In the genomic region with DNA sequence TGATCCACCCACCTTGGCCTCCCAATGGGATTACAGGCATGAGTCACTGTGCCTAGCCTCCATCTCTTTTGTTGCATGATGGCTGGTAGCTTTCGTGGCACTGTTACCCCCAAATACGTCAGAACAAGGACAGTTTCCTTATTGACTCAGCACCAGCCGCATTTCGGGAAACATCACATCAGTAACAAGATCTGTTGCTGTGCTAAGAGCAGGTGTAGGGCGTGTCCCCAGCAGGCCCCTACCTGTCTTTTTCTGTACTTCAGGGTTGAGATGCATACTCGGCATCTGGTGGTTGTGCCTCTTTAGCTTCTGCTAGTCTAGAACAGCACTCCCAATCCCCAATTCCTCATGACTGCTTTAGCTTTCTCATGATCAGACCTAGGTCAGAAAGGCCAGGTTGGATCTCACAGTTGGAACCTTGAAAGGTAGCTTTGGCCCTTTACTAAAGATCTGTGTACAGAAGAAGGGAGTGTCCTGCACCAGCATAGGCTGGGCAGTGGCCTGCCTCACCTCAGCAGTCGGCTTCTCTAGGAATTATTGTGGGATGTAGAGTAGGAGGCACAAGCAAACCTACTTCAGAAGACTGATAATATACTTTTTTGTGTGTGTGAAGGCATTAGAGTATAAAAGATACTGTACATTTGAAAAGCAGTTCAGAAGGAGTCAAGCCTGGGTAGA, we compare ENCODE assay signal across 13 cellular contexts. TPM values are rescaled to one million over a fixed set of nuclear protein-coding genes. Genes with fewer than 3 reads are reported as not detected.
A peak's percentile ranks its signal among the peaks of the same experiment; 100 is the strongest.
DNase-seq lines count a peak whose midpoint lies in the region; ATAC-seq and TF ChIP-seq lines count a peak whose summit lies in the region.
"Had no signal": no experiment of that assay in that cellular context is flagged by ENCODE, and none has a peak within 500 bp of the region (broad histone marks: within the 10 kb centered on the region; RNA-seq: fewer than 3 reads in every experiment).

No MANE protein-coding gene starts in this region.

- H3K4me3 ChIP-seq in cardiac muscle cell: no peak overlapping the region
- no peak overlapping the region for H3K4me3 ChIP-seq in left ventricle myocardium inferior
- H3K4me3 ChIP-seq in esophagus squamous epithelium: no peak overlapping the region
- no peak overlapping the region for H3K4me3 ChIP-seq in vagina

- H3K36me3 ChIP-seq in cardiac muscle cell (peaks cover 7% of the 10 kb centered on the region), left ventricle myocardium inferior (peaks cover 32% of the 10 kb centered on the region), esophagus squamous epithelium (peaks cover 0 to 29% (median 0%) of the 10 kb centered on the region in 3 donors), vagina (no peaks in the 10 kb centered on the region)

- intact Hi-C loops in left ventricle myocardium inferior (cut with micrococcal nuclease) (no loop called here), esophagus squamous epithelium (cut with DNase I) (no loop called here), vagina (cut with DNase I) (loop anchor here (10.0 kb wide), 1 partner anchor 143 kb away; no protein-coding TSS in a partner anchor)

- no peaks in the 10 kb centered on the region for H3K27me3 ChIP-seq in cardiac muscle cell
- no peaks in the 10 kb centered on the region for H3K27me3 ChIP-seq in left ventricle myocardium inferior (ENCODE audit: low read depth)
- no peaks in the 10 kb centered on the region for H3K27me3 ChIP-seq in esophagus squamous epithelium
- H3K27me3 ChIP-seq in vagina: no peaks in the 10 kb centered on the region

- no peak for DNase-seq in cardiac muscle cell (ENCODE audit: low read depth in 1 of 2, low spot score in 1 of 2)
- no peak for DNase-seq in left ventricle myocardium inferior
- DNase-seq in NCI-H2196 treated with DMSO at 0.1 percent for 48 hours (lab: John Stamatoyannopoulos, UW; ENCODE audit: unreplicated experiment): peak; percentile 81
- DNase-seq in esophagus squamous epithelium (lab: John Stamatoyannopoulos, UW): no peak
- no peak for DNase-seq in vagina (ENCODE audit: extremely low spot score in 2 of 2)
- no peak for DNase-seq in middle frontal gyrus (ENCODE audit: extremely low spot score, low spot score)
- DNase-seq in GF-D8 (lab: John Stamatoyannopoulos, UW): no peak
- DNase-seq: hippocampal formation, KG1, NCI-H446, RPMI8226, T1000 had no signal

- WGBS in esophagus squamous epithelium, 2 donors: 37 to 66% methylated on average over 7 of the region's 7 CpGs

- no peak for TF ChIP-seq CTCF in cardiac muscle cell (IDR thresholded peaks at IDR 0.05; ENCODE audit: low read depth, low read length)
- TF ChIP-seq CTCF in left ventricle myocardium inferior (IDR thresholded peaks at IDR 0.05; ENCODE audit: borderline replicate concordance): no peak
- TF ChIP-seq CTCF in esophagus squamous epithelium (IDR thresholded peaks at IDR 0.05): peak in 2 of 6 experiments; percentile 24 to 29
- no peak for TF ChIP-seq CTCF in vagina (IDR thresholded peaks at IDR 0.05)

- no peaks in the 10 kb centered on the region for H3K4me1 ChIP-seq in cardiac muscle cell (ENCODE audit: low read depth)
- no peaks in the 10 kb centered on the region for H3K4me1 ChIP-seq in left ventricle myocardium inferior
- H3K4me1 ChIP-seq in esophagus squamous epithelium: peaks cover 0 to 51% (median 19%) of the 10 kb centered on the region in 3 donors
- no peaks in the 10 kb centered on the region for H3K4me1 ChIP-seq in vagina

- peak overlapping the region; percentile 48 for H3K27ac ChIP-seq in cardiac muscle cell
- no peak overlapping the region for H3K27ac ChIP-seq in left ventricle myocardium inferior (replicated peaks)
- peak overlapping the region; percentile 76 to 93 (median 84) for H3K27ac ChIP-seq in esophagus squamous epithelium
- H3K27ac ChIP-seq in vagina: peak overlapping the region; percentile 52

- TF ChIP-seq POLR2A in esophagus squamous epithelium (IDR thresholded peaks at IDR 0.05) (no peak), vagina (IDR thresholded peaks at IDR 0.05) (no peak)

- no peak for ATAC-seq in GM18498 (IDR thresholded peaks at IDR 0.05; ENCODE audit: unreplicated experiment)

- no peaks in the 10 kb centered on the region for H3K9me3 ChIP-seq in cardiac muscle cell (ENCODE audit: low read depth)
- H3K9me3 ChIP-seq in left ventricle myocardium inferior (replicated peaks): no peaks in the 10 kb centered on the region
- H3K9me3 ChIP-seq in esophagus squamous epithelium: no peaks in the 10 kb centered on the region
- no peaks in the 10 kb centered on the region for H3K9me3 ChIP-seq in vagina

RNA-seq across cellular contexts. Expression of gene NSD2, which starts 36.8 kb away (rescaled TPM):
- total RNA-seq in cardiac muscle cell: 49.8 and 91.3 TPM in 2 replicates
- 49.0 and 84.6 TPM in 2 replicates for polyA plus RNA-seq in cardiac muscle cell
- total RNA-seq in left ventricle myocardium inferior: 42.5 TPM
- total RNA-seq in esophagus squamous epithelium: 10 to 100 TPM; 31.9 to 36.4 (median 34.5) TPM
- total RNA-seq in vagina: 38.5 TPM

RNA-seq across cellular contexts. Expression of gene LETM1, which starts 52.0 kb away (rescaled TPM):
- total RNA-seq in cardiac muscle cell (53.3 and 61.5 TPM in 2 replicates), left ventricle myocardium inferior (38.8 TPM), esophagus squamous epithelium (10 to 100 TPM; 40.6 to 85.6 (median 72.8) TPM), vagina (67.5 TPM)
- polyA plus RNA-seq in cardiac muscle cell: 22.5 and 23.3 TPM in 2 replicates
